ENCODE assay signal across 2 cellular contexts in the genomic region with DNA sequence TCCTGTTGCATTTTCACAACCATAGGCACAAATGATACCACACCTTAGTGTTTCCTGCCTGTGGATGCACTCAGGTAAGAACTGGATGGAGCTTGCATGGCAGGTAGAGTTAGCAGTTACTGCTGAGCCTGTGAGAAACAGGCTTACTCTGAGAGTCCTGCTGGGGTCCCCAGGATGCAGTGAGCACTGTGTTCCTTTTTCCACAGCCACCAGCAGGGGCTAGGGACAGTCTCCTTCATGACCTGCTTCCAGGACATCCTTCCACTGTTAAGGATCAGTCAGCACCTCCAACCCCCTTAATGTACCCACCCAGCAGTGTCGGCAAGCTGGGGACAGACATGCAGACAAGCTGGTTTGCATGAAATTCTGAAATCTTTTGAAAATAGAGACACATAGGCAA.
TF ChIP-seq lines count a peak whose summit lies in the region.

No MANE protein-coding gene starts in this region.

TF ChIP-seq in GM23338, 12 proteins besides CTCF, POLR2A, EP300 and RAD21 (continued from another document):
- TF ChIP-seq, protein P1, sequence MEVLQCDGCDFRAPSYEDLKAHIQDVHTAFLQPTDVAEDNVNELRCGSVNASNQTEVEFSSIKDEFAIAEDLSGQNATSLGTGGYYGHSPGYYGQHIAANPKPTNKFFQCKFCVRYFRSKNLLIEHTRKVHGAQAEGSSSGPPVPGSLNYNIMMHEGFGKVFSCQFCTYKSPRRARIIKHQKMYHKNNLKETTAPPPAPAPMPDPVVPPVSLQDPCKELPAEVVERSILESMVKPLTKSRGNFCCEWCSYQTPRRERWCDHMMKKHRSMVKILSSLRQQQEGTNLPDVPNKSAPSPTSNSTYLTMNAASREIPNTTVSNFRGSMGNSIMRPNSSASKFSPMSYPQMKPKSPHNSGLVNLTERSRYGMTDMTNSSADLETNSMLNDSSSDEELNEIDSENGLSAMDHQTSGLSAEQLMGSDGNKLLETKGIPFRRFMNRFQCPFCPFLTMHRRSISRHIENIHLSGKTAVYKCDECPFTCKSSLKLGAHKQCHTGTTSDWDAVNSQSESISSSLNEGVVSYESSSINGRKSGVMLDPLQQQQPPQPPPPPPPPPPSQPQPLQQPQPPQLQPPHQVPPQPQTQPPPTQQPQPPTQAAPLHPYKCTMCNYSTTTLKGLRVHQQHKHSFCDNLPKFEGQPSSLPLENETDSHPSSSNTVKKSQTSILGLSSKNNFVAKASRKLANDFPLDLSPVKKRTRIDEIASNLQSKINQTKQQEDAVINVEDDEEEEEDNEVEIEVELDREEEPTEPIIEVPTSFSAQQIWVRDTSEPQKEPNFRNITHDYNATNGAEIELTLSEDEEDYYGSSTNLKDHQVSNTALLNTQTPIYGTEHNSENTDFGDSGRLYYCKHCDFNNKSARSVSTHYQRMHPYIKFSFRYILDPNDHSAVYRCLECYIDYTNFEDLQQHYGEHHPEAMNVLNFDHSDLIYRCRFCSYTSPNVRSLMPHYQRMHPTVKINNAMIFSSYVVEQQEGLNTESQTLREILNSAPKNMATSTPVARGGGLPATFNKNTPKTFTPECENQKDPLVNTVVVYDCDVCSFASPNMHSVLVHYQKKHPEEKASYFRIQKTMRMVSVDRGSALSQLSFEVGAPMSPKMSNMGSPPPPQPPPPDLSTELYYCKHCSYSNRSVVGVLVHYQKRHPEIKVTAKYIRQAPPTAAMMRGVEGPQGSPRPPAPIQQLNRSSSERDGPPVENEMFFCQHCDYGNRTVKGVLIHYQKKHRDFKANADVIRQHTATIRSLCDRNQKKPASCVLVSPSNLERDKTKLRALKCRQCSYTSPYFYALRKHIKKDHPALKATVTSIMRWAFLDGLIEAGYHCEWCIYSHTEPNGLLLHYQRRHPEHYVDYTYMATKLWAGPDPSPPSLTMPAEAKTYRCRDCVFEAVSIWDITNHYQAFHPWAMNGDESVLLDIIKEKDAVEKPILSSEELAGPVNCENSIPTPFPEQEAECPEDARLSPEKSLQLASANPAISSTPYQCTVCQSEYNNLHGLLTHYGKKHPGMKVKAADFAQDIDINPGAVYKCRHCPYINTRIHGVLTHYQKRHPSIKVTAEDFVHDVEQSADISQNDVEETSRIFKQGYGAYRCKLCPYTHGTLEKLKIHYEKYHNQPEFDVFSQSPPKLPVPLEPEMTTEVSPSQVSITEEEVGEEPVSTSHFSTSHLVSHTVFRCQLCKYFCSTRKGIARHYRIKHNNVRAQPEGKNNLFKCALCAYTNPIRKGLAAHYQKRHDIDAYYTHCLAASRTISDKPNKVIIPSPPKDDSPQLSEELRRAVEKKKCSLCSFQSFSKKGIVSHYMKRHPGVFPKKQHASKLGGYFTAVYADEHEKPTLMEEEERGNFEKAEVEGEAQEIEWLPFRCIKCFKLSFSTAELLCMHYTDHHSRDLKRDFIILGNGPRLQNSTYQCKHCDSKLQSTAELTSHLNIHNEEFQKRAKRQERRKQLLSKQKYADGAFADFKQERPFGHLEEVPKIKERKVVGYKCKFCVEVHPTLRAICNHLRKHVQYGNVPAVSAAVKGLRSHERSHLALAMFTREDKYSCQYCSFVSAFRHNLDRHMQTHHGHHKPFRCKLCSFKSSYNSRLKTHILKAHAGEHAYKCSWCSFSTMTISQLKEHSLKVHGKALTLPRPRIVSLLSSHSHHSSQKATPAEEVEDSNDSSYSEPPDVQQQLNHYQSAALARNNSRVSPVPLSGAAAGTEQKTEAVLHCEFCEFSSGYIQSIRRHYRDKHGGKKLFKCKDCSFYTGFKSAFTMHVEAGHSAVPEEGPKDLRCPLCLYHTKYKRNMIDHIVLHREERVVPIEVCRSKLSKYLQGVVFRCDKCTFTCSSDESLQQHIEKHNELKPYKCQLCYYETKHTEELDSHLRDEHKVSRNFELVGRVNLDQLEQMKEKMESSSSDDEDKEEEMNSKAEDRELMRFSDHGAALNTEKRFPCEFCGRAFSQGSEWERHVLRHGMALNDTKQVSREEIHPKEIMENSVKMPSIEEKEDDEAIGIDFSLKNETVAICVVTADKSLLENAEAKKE (CRISPR knock-in tag; IDR thresholded peaks at IDR 0.05) = no peak
- TF ChIP-seq JUNB (IDR thresholded peaks at IDR 0.05; ENCODE audit: unreplicated experiment) = no peak
- no peak for TF ChIP-seq CREB1 (CRISPR knock-in tag; IDR thresholded peaks at IDR 0.05; ENCODE audit: low read depth)
- TF ChIP-seq, protein P2, sequence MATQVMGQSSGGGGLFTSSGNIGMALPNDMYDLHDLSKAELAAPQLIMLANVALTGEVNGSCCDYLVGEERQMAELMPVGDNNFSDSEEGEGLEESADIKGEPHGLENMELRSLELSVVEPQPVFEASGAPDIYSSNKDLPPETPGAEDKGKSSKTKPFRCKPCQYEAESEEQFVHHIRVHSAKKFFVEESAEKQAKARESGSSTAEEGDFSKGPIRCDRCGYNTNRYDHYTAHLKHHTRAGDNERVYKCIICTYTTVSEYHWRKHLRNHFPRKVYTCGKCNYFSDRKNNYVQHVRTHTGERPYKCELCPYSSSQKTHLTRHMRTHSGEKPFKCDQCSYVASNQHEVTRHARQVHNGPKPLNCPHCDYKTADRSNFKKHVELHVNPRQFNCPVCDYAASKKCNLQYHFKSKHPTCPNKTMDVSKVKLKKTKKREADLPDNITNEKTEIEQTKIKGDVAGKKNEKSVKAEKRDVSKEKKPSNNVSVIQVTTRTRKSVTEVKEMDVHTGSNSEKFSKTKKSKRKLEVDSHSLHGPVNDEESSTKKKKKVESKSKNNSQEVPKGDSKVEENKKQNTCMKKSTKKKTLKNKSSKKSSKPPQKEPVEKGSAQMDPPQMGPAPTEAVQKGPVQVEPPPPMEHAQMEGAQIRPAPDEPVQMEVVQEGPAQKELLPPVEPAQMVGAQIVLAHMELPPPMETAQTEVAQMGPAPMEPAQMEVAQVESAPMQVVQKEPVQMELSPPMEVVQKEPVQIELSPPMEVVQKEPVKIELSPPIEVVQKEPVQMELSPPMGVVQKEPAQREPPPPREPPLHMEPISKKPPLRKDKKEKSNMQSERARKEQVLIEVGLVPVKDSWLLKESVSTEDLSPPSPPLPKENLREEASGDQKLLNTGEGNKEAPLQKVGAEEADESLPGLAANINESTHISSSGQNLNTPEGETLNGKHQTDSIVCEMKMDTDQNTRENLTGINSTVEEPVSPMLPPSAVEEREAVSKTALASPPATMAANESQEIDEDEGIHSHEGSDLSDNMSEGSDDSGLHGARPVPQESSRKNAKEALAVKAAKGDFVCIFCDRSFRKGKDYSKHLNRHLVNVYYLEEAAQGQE (IDR thresholded peaks at IDR 0.05; ENCODE audit: unreplicated experiment) = no peak
- TF ChIP-seq EZH2 (IDR thresholded peaks at IDR 0.05; ENCODE audit: low read depth, unreplicated experiment) = no peak
- no peak for TF ChIP-seq STAT1 (IDR thresholded peaks at IDR 0.05; ENCODE audit: unreplicated experiment)
- TF ChIP-seq EZH2phosphoT487 (IDR thresholded peaks at IDR 0.05; ENCODE audit: unreplicated experiment) = no peak
- TF ChIP-seq ZNF331 (CRISPR knock-in tag; IDR thresholded peaks at IDR 0.05; ENCODE audit: low read depth) = no peak

TF ChIP-seq in WTC11, 78 proteins besides CTCF, POLR2A, EP300 and RAD21 (continued from another document):
- TF ChIP-seq, protein P3, sequence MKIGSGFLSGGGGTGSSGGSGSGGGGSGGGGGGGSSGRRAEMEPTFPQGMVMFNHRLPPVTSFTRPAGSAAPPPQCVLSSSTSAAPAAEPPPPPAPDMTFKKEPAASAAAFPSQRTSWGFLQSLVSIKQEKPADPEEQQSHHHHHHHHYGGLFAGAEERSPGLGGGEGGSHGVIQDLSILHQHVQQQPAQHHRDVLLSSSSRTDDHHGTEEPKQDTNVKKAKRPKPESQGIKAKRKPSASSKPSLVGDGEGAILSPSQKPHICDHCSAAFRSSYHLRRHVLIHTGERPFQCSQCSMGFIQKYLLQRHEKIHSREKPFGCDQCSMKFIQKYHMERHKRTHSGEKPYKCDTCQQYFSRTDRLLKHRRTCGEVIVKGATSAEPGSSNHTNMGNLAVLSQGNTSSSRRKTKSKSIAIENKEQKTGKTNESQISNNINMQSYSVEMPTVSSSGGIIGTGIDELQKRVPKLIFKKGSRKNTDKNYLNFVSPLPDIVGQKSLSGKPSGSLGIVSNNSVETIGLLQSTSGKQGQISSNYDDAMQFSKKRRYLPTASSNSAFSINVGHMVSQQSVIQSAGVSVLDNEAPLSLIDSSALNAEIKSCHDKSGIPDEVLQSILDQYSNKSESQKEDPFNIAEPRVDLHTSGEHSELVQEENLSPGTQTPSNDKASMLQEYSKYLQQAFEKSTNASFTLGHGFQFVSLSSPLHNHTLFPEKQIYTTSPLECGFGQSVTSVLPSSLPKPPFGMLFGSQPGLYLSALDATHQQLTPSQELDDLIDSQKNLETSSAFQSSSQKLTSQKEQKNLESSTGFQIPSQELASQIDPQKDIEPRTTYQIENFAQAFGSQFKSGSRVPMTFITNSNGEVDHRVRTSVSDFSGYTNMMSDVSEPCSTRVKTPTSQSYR (CRISPR knock-in tag; IDR thresholded peaks at IDR 0.05) = no peak
TF ChIP-seq in WTC11: peak in this region for 0.
